ENCODE assay signal across 8 cellular contexts in the genomic region with DNA sequence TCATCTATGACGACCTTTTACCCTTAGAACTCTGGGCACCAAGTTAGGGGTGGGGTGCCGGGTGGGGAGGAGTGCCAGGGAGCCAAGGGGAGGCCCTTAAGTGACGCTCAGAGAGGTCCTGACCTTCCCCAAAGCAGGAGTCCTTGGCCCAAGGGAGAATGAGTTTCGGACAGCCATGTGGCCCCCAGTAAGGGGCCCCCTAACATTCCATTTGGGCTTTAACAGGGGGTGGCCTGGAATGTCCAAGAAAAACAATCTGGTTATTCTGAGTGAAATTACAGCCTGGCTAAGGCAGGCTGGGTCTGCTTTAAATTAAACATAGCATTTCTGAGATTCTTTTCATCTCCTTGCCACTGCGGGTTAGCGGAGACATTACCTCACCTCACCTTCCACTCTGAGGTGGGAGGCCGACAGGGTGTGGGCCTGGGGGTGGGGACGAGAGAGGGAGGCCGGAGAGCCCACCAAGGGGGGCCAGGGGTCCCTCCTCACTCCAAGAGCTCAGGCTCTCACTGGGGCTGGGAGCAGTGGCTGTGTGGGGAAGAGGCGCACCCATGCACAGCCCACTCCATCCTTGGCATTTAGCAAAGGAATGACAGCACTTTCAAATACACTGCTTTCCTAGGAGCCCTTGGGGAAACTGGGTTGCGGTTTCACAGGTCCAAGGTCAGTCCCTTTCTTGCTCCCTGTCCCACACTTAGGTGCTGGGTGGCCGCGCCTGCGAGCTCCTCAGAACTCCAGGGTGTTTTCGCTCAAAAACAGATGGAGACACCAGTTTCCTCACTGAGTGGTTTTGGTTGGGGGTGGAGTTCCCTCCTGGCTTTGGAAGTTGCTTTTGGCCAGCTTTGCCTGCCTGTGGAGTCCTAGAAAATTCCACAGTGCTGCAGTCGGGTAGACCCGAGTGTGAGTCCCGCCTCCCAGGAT.
DNase-seq lines count a peak whose midpoint lies in the region; ATAC-seq and TF ChIP-seq lines count a peak whose summit lies in the region.

No MANE protein-coding gene starts in this region.

- intact Hi-C loops in sciatic nerve (cut with DNase I): loop anchor here (10.0 kb wide), 1 partner anchor 114 kb away; a partner anchor contains a TSS

- no peaks in the 10 kb centered on the region for H3K27me3 ChIP-seq in SJSA1 (replicated peaks)
- H3K27me3 ChIP-seq in foreskin keratinocyte: no peaks in the 10 kb centered on the region

- H3K27ac ChIP-seq in SJSA1 (peak overlapping the region; percentile 94), foreskin keratinocyte (no peak overlapping the region)

- TF ChIP-seq CTCF in foreskin fibroblast (IDR thresholded peaks at IDR 0.05; ENCODE audit: low read depth, low read length): no peak
- no peak for TF ChIP-seq CTCF in foreskin keratinocyte (conservative IDR thresholded peaks at IDR 0.05)

- no peaks in the 10 kb centered on the region for H3K36me3 ChIP-seq in SJSA1

- DNase-seq in Daoy (ENCODE audit: low read depth) (peak; percentile 45), SJSA1 (ENCODE audit: low read depth in 1 of 2, low spot score in 2 of 2) (peak; percentile 95 to 96), foreskin fibroblast (peak; percentile 44 to 76), sciatic nerve (ENCODE audit: low spot score) (peak; percentile 76), foreskin keratinocyte (no peak)
- no peak for DNase-seq in central memory CD4-positive, alpha-beta T cell
- no peak for DNase-seq in activated CD8-positive, alpha-beta memory T cell treated with anti-CD3 and anti-CD28 coated beads, Interleukin-2, amount 50 U/mL, for 4 hours

- peaks cover 78% of the 10 kb centered on the region for H3K4me1 ChIP-seq in SJSA1 (replicated peaks)
- H3K4me1 ChIP-seq in foreskin keratinocyte: no peaks in the 10 kb centered on the region

- no peaks in the 10 kb centered on the region for H3K9me3 ChIP-seq in SJSA1 (replicated peaks)

- H3K4me3 ChIP-seq in SJSA1 (no peak overlapping the region), foreskin fibroblast (ENCODE audit: low read depth in 1 of 2, low read length in 2 of 2) (peak overlapping the region; percentile 8 to 21)

- ATAC-seq in sciatic nerve: peak; percentile 72
- ATAC-seq in foreskin keratinocyte: no peak
- no peak for ATAC-seq in GM18868 (IDR thresholded peaks at IDR 0.05; ENCODE audit: unreplicated experiment)

Comparison
In these comparisons a context has a peak if more than half of its experiments do, and no peak if none do; other contexts are left out.
1. DNase-seq: peak in Daoy (single experiment), SJSA1 (2 of 2), foreskin fibroblast (2 of 2) and sciatic nerve (single experiment); none in central memory CD4-positive, alpha-beta T cell (single experiment), foreskin keratinocyte (0 of 2) and activated CD8-positive, alpha-beta memory T cell treated with anti-CD3 and anti-CD28 coated beads, Interleukin-2, amount 50 U/mL, for 4 hours (single experiment).